ENCODE assay signal across 8 cellular contexts in genomic region chr18:76619342-76620315, GRCh38.
DNase-seq lines count a peak whose midpoint lies in the region; ATAC-seq and TF ChIP-seq lines count a peak whose summit lies in the region.

No MANE protein-coding gene starts in this region.

- no peaks in the 10 kb centered on the region for H4K20me1 ChIP-seq in HCT116 (ENCODE audit: insufficient read depth)

- DNase-seq in AML-193 (lab: John Stamatoyannopoulos, UW), result peak; percentile 50 to 54
- DNase-seq in HCT116 (ENCODE audit: low read depth, low spot score), result no peak
- DNase-seq in NOMO-1 (lab: John Stamatoyannopoulos, UW; ENCODE audit: unreplicated experiment in 2 of 2), result peak; percentile 40 to 75
- DNase-seq in esophagus squamous epithelium (lab: John Stamatoyannopoulos, UW), result no peak
- no peak for DNase-seq in naive B cell
- peak; percentile 82 to 85 for DNase-seq in aorta
- DNase-seq in NCI-H2081 treated with DMSO at 0.1 percent for 48 hours (lab: John Stamatoyannopoulos, UW), result no peak
- no peak for DNase-seq in cortex of kidney (lab: John Stamatoyannopoulos, UW)

- H3K4me1 Mint-ChIP-seq in naive B cell, result peaks cover 4 to 13% (median 8%) of the 10 kb centered on the region in 3 donors

- H3K27me3 ChIP-seq in HCT116 (ENCODE audit: insufficient read depth, low read length), result 0 out of 2 replicates have a peak, but pooled peaks cover 5% of the 10 kb centered on the region
- no peaks in the 10 kb centered on the region for H3K27me3 ChIP-seq in esophagus squamous epithelium
- no peaks in the 10 kb centered on the region for H3K27me3 ChIP-seq in aorta (ENCODE audit: control insufficient read depth in 1 of 2, insufficient read depth in 2 of 2, low read length in 1 of 2)

- RAD21 ChIA-PET in HCT116 (lab: Charles Lee; ENCODE audit: low non-redundant PET in 1 of 2, low total read pairs in 2 of 2, uncharacterized antibody in 2 of 2, unreplicated experiment in 2 of 2), result interaction anchor here in 1 of 2 experiments (0.6 kb wide), 1 partner anchor 221 kb away, joined by 3 read pairs; no protein-coding TSS in a partner anchor

- H3K4me3 ChIP-seq in HCT116 (replicated peaks in 1 of 2; ENCODE audit: low read depth in 1 of 2, low read length in 2 of 2) (no peak overlapping the region), esophagus squamous epithelium (peak overlapping the region; percentile 19 to 61 (median 44)), aorta (ENCODE audit: low read length in 2 of 2) (peak overlapping the region in 1 of 2 donors; percentile 17)

- no peak overlapping the region for H3K4me2 ChIP-seq in HCT116 (ENCODE audit: low read length)

- no peak overlapping the region for H3K27ac ChIP-seq in HCT116 (ENCODE audit: low read depth, low read length)
- peak overlapping the region; percentile 76 to 88 (median 84) for H3K27ac ChIP-seq in esophagus squamous epithelium
- H3K27ac ChIP-seq in aorta (ENCODE audit: low read depth in 1 of 2, low read length in 2 of 2), result no peak overlapping the region

- TF ChIP-seq POLR2A in HCT116 (IDR thresholded peaks at IDR 0.05; ENCODE audit: borderline replicate concordance, extremely low read depth, insufficient read depth, insufficient read length) (no peak), esophagus squamous epithelium (IDR thresholded peaks at IDR 0.05) (no peak)

- H3K36me3 ChIP-seq in HCT116 (ENCODE audit: control insufficient read depth in 1 of 2, insufficient read depth in 2 of 2, low read length in 2 of 2) (no peaks in the 10 kb centered on the region), esophagus squamous epithelium (no peaks in the 10 kb centered on the region), aorta (ENCODE audit: control insufficient read depth in 1 of 2, insufficient read depth in 2 of 2, low read length in 1 of 2) (no peaks in the 10 kb centered on the region)

- no peak overlapping the region for H2AFZ ChIP-seq in HCT116 (ENCODE audit: low read depth, low read length, poor library complexity, severe bottlenecking)

- POLR2A ChIA-PET in HCT116 (lab: Charles Lee), result no interaction called here

- H3K4me3 Mint-ChIP-seq in naive B cell, result peak overlapping the region in 1 of 8 donors; percentile 21

- ATAC-seq in HCT116 (peak; percentile 62), naive B cell (ENCODE audit: low read depth in 2 of 2) (peak; percentile 23 to 28), aorta (ENCODE audit: low FRiP score) (peak; percentile 84)

- H3K9me3 Mint-ChIP-seq in naive B cell, result no peaks in the 10 kb centered on the region

- H3K79me2 ChIP-seq in HCT116 (ENCODE audit: insufficient read depth, low read length), result no peaks in the 10 kb centered on the region

- H3K4me1 ChIP-seq in HCT116 (ENCODE audit: control insufficient read depth in 1 of 2, insufficient read depth in 2 of 2, low read length in 2 of 2), result peaks cover 5 to 14% of the 10 kb centered on the region in 2 experiments; a peak in 3 of 4 replicates
- H3K4me1 ChIP-seq in esophagus squamous epithelium, result peaks cover 11 to 36% (median 24%) of the 10 kb centered on the region in 3 donors
- H3K4me1 ChIP-seq in aorta (ENCODE audit: control insufficient read depth in 1 of 2, insufficient read depth in 2 of 2, low read length in 2 of 2), result peaks cover 0 to 3% of the 10 kb centered on the region in 2 donors

- CTCF ChIA-PET in HCT116 (lab: Charles Lee), result no interaction called here

- peaks cover 12 to 51% (median 39%) of the 10 kb centered on the region in 3 donors for H3K27me3 Mint-ChIP-seq in naive B cell

- no peak for TF ChIP-seq RAD21 in HCT116 (IDR thresholded peaks at IDR 0.05; ENCODE audit: low read depth)

- intact Hi-C loops in HCT116 (cut with micrococcal nuclease) (loop anchor here (1.0 to 5.0 kb wide), 3 partner anchors 88 to 220 kb away; partner anchors contain the start of gene ZNF516), esophagus squamous epithelium (cut with DNase I) (loop anchor here (5.0 kb wide), 1 partner anchor 222 kb away; no protein-coding TSS in a partner anchor), aorta (cut with DNase I) (loop anchor here (5.0 to 10.0 kb wide), 3 partner anchors 125 to 222 kb away; partner anchors contain the start of gene ZNF516 (in 1 of the 2))

- H3K36me3 Mint-ChIP-seq in naive B cell, result no peaks in the 10 kb centered on the region

- H3K27ac Mint-ChIP-seq in naive B cell, result peak overlapping the region in 1 of 6 donors; percentile 21

- H3K9me3 ChIP-seq in HCT116 (ENCODE audit: control insufficient read depth in 1 of 2, insufficient read depth in 1 of 2, low read depth in 1 of 2, low read length in 2 of 2) (no peaks in the 10 kb centered on the region), esophagus squamous epithelium (no peaks in the 10 kb centered on the region), aorta (ENCODE audit: control insufficient read depth, low read length) (no peaks in the 10 kb centered on the region)

- no peaks in the 10 kb centered on the region for H3K9me2 ChIP-seq in HCT116 (ENCODE audit: insufficient read depth)

- WGBS in esophagus squamous epithelium, 2 donors, result 21 to 39% methylated on average over 22 to 32 of the region's 38 CpGs
- WGBS in aorta, 2 donors, result 14 to 22% methylated on average over 36 to 38 of the region's 38 CpGs

- no TSS peak for BruUV-seq in HCT116 (replicated peaks; lab: Mats Ljungman, UMichigan)

- no peak overlapping the region for H3K9ac ChIP-seq in HCT116 (ENCODE audit: low read length)

- no peak for TF ChIP-seq CTCF in HCT116 (IDR thresholded peaks at IDR 0.05 in 2 of 3, conservative IDR thresholded peaks at IDR 0.05 in 1 of 3; ENCODE audit: borderline replicate concordance in 1 of 3, insufficient read depth in 1 of 3, low read depth in 2 of 3, low read length in 2 of 3)
- no peak for TF ChIP-seq CTCF in esophagus squamous epithelium (IDR thresholded peaks at IDR 0.05)

TF ChIP-seq in HCT116, 20 proteins besides CTCF, POLR2A, EP300 and RAD21:
- no peak for TF ChIP-seq EGR1 (IDR thresholded peaks at IDR 0.05; ENCODE audit: low read depth)
- no peak for TF ChIP-seq ATF3 (IDR thresholded peaks at IDR 0.05)
- no peak for TF ChIP-seq REST (IDR thresholded peaks at IDR 0.05; ENCODE audit: low read depth)
- no peak for TF ChIP-seq SIN3A (IDR thresholded peaks at IDR 0.05; ENCODE audit: low read depth)
- no peak for TF ChIP-seq JUND (IDR thresholded peaks at IDR 0.05)
- TF ChIP-seq SP1 (IDR thresholded peaks at IDR 0.05; ENCODE audit: low read depth), result no peak
- no peak for TF ChIP-seq TCF7L2 (IDR thresholded peaks at IDR 0.05; ENCODE audit: borderline replicate concordance, extremely low read depth, insufficient read depth, insufficient read length)
- no peak for TF ChIP-seq ZBTB33 (IDR thresholded peaks at IDR 0.05; ENCODE audit: extremely low read depth, insufficient replicate concordance, low read length)
- no peak for TF ChIP-seq ELF1 (IDR thresholded peaks at IDR 0.05; ENCODE audit: borderline replicate concordance, low read depth)
- TF ChIP-seq FOSL1 (IDR thresholded peaks at IDR 0.05; ENCODE audit: low read depth), result no peak
- no peak for TF ChIP-seq CEBPB (IDR thresholded peaks at IDR 0.05; ENCODE audit: low read depth)

Comparison
In these comparisons a context has a peak if more than half of its experiments do, and no peak if none do; other contexts are left out.
1. DNase-seq: peak in AML-193 (2 of 2), NOMO-1 (2 of 2) and aorta (2 of 2); none in HCT116 (single experiment), esophagus squamous epithelium (single experiment), naive B cell (single experiment), NCI-H2081 treated with DMSO at 0.1 percent for 48 hours (single experiment) and cortex of kidney (single experiment).
2. ATAC-seq: peak in every context shown above with its lines; median percentile 84 in aorta; 62 in HCT116; 26 in naive B cell.
3. H3K27ac ChIP-seq: peak in esophagus squamous epithelium (4 of 4); none in HCT116 (single experiment) and aorta (0 of 2).
4. H3K4me3 ChIP-seq: peak in esophagus squamous epithelium (4 of 4); none in HCT116 (0 of 2).